ENCODE assay signal across 4 cellular contexts in the genomic region with DNA sequence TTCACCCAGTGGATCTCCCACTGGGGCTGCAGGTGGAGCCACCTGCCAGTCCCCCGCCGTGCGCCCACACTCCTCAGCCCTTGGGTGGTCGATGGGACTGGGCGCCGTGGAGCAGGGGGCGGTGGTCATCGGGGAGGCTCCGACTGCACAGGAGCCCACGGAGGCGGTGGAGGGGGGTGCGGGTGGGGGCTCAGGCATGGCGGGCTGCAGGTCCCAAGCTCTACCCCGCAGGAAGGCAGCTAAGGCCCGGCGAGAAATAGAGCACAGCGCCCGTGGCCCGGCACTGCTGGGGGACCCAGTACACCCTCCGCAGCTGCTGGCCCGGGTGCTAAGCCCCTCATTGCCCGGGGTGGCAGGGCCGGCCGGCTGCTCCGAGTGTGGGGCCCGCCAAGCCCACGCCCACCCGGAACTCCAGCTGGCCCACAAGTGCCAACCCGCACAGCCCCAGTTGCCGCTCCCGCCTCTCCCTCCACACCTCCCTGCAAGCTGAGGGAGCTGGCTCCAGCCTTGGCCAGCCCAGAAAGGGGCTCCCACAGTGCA. TPM values are rescaled to one million over a fixed set of nuclear protein-coding genes. Genes with fewer than 3 reads are reported as not detected.
"Had no signal": no experiment of that assay in that cellular context is flagged by ENCODE, and none has a peak within 500 bp of the region (broad histone marks: within the 10 kb centered on the region; RNA-seq: fewer than 3 reads in every experiment).

No MANE protein-coding gene starts in this region.

RNA-seq across cellular contexts. Expression of gene HNF1A, which starts 28.0 kb away (rescaled TPM):
- total RNA-seq: HT1080, K562 had no signal
- polyA plus RNA-seq: IgD-negative memory B cell, IMR-90, K562 had no signal
